25 cellular contexts compared by ENCODE assay signal in genomic region chr3:69983546-69984265, GRCh38. TPM values are rescaled to one million over a fixed set of nuclear protein-coding genes. Genes with fewer than 3 reads are reported as not detected.
A peak's percentile ranks its signal among the peaks of the same experiment; 100 is the strongest.
DNase-seq lines count a peak whose midpoint lies in the region; ATAC-seq, FAIRE-seq and TF ChIP-seq lines count a peak whose summit lies in the region.
"Had no signal": no experiment of that assay in that cellular context is flagged by ENCODE, and none has a peak within 500 bp of the region (broad histone marks: within the 10 kb centered on the region; RNA-seq: fewer than 3 reads in every experiment).

No MANE protein-coding gene starts in this region.

- H3K9ac ChIP-seq in BLaER1 (no peak overlapping the region), GM12878 (ENCODE audit: control insufficient read depth, insufficient read depth, low read length) (no peak overlapping the region)

- DNase-seq in T-helper 2 cell treated with Interferon-gamma antibody and Interleukin-4, amounts not matched to agents 5 μg/mL and 100 μg/mL, for 36 hours (ENCODE audit: low spot score) = peak; percentile 15
- DNase-seq in T-helper 2 cell = no peak
- DNase-seq in GM12878 (ENCODE audit: low read depth, low spot score) = no peak
- no peak for DNase-seq in H4 (ENCODE audit: low spot score)
- no peak for DNase-seq in posterior cingulate gyrus
- DNase-seq: 8988T, BE2C, NCI-H1092 treated with DMSO at 0.1 percent for 48 hours, NCI-H2081 treated with DMSO at 0.1 percent for 48 hours, NCI-H510A treated with DMSO at 0.1 percent for 48 hours, SHP77, transverse colon had no signal

- no peak for TF ChIP-seq POLR2A in GM12878 (IDR thresholded peaks at IDR 0.05; ENCODE audit: low read depth, low read length)

- H3K27me3 ChIP-seq in BLaER1 = no peaks in the 10 kb centered on the region
- no peaks in the 10 kb centered on the region for H3K27me3 ChIP-seq in GM12878 (replicated peaks in 1 of 2; ENCODE audit: control insufficient read depth in 2 of 2, insufficient read depth in 2 of 2, low read length in 1 of 2)
- H3K27me3 ChIP-seq: BE2C, transverse colon had no signal

- H3K4me2 ChIP-seq in BLaER1 (peak overlapping the region; percentile 2; the same call in 1 of the 2 replicates), GM12878 (ENCODE audit: control insufficient read depth, insufficient read depth) (no peak overlapping the region)

- ATAC-seq in HG03175 (IDR thresholded peaks at IDR 0.05; ENCODE audit: unreplicated experiment) = peak; percentile 88
- ATAC-seq in GM12878 = peak; percentile 88
- no peak for ATAC-seq in HG02840 (IDR thresholded peaks at IDR 0.05; ENCODE audit: low FRiP score, unreplicated experiment)
- ATAC-seq: GM23338 had no signal

- H4K20me1 ChIP-seq in BLaER1 (no peaks in the 10 kb centered on the region), GM12878 (ENCODE audit: control insufficient read depth, insufficient read depth) (no peaks in the 10 kb centered on the region)

- H3K27me3 Mint-ChIP-seq in T-helper 2 cell treated with Interferon-gamma antibody and Interleukin-4, amounts not matched to agents 5 μg/mL and 100 μg/mL, for 36 hours (ENCODE audit: low read depth) = no peaks in the 10 kb centered on the region
- H3K27me3 Mint-ChIP-seq: natural killer cell treated with Interleukin-12 subunit alpha and Interleukin-12 subunit beta and Interleukin-15 and Interleukin-18, amount 100 ng/mL, for 72 hours had no signal

- RAD21 ChIA-PET in GM12878 (lab: Charles Lee; ENCODE audit: unreplicated experiment) = no interaction called here

- H3K4me1 ChIP-seq in BLaER1 (peaks cover 21% of the 10 kb centered on the region), GM12878 (ENCODE audit: control insufficient read depth, insufficient read depth, low read length) (no peaks in the 10 kb centered on the region)
- H3K4me1 ChIP-seq: BE2C, transverse colon had no signal

- H2AFZ ChIP-seq in GM12878 (ENCODE audit: control insufficient read depth, low read depth, low read length) = no peak overlapping the region
- H2AFZ ChIP-seq: GM23338 had no signal

- peaks cover 2% of the 10 kb centered on the region for H3K4me1 Mint-ChIP-seq in T-helper 2 cell treated with Interferon-gamma antibody and Interleukin-4, amounts not matched to agents 5 μg/mL and 100 μg/mL, for 36 hours (ENCODE audit: low read depth)
- H3K4me1 Mint-ChIP-seq: memory B cell had no signal

- in situ Hi-C loops in GM12878 (cut with MboI) = no loop called here

- no peak for FAIRE-seq in GM12878 (lab: Jason Lieb, UNC)
- FAIRE-seq: astrocyte, GM12891, islet of Langerhans had no signal

- 22% methylated on average over 5 of the region's 5 CpGs for WGBS in GM12878 (ENCODE audit: insufficient coverage, insufficient replicate concordance, low lambda C conversion rate, missing lambda C conversion rate)

- no TSS peak for BruUV-seq in GM12878 (replicated peaks; lab: Mats Ljungman, UMichigan)

- H3K79me2 ChIP-seq in GM12878 (ENCODE audit: control insufficient read depth, insufficient read depth, low read length) = no peaks in the 10 kb centered on the region

- no peak overlapping the region for H3K27ac ChIP-seq in BLaER1
- H3K27ac ChIP-seq in GM12878 (ENCODE audit: control insufficient read depth, insufficient read depth) = no peak overlapping the region
- H3K27ac ChIP-seq: skin epidermis, transverse colon, VCaP had no signal

- SMC1A ChIA-PET in GM12878 (lab: Charles Lee; ENCODE audit: uncharacterized antibody, unreplicated experiment) = interaction anchor here (1.2 kb wide), 1 partner anchor 14 kb away, joined by 3 read pairs; no protein-coding TSS in a partner anchor

- H3K4me3 Mint-ChIP-seq in T-helper 2 cell treated with Interferon-gamma antibody and Interleukin-4, amounts not matched to agents 5 μg/mL and 100 μg/mL, for 36 hours = no peak overlapping the region
- H3K4me3 Mint-ChIP-seq: GM23338; memory B cell; natural killer cell treated with Interleukin-12 subunit alpha and Interleukin-12 subunit beta and Interleukin-15 and Interleukin-18, amount 100 ng/mL, for 72 hours had no signal

- no peaks in the 10 kb centered on the region for H3K36me3 Mint-ChIP-seq in T-helper 2 cell treated with Interferon-gamma antibody and Interleukin-4, amounts not matched to agents 5 μg/mL and 100 μg/mL, for 36 hours (ENCODE audit: low read depth)
- H3K36me3 Mint-ChIP-seq: memory B cell; natural killer cell treated with Interleukin-12 subunit alpha and Interleukin-12 subunit beta and Interleukin-15 and Interleukin-18, amount 100 ng/mL, for 72 hours had no signal

- TF ChIP-seq RAD21 in GM12878 (IDR thresholded peaks at IDR 0.05; ENCODE audit: insufficient read depth, low read depth, low read length) = no peak

- H3K36me3 ChIP-seq in BLaER1 = no peaks in the 10 kb centered on the region
- H3K36me3 ChIP-seq in GM12878 (ENCODE audit: control insufficient read depth in 2 of 2, insufficient read depth in 2 of 2, low read length in 1 of 2) = no peaks in the 10 kb centered on the region
- H3K36me3 ChIP-seq: BE2C, transverse colon had no signal

- intact Hi-C loops in GM12878 (cut with micrococcal nuclease; ENCODE audit: unreplicated experiment) = no loop called here
- intact Hi-C loops in posterior cingulate gyrus (cut with DNase I) = no loop called here

- TF ChIP-seq CTCF in GM12878 (IDR thresholded peaks at IDR 0.05 in 2 of 3, conservative IDR thresholded peaks at IDR 0.05 in 1 of 3; ENCODE audit: control insufficient read depth in 2 of 3, extremely low read depth in 1 of 3, insufficient read depth in 1 of 3, low read depth in 3 of 3, low read length in 3 of 3) = no peak

- TF ChIP-seq EP300 in GM12878 (IDR thresholded peaks at IDR 0.05; ENCODE audit: borderline replicate concordance in 1 of 2, control insufficient read depth in 1 of 2, low read depth in 2 of 2, low read length in 2 of 2) = no peak

- CTCF ChIA-PET in GM12878 (lab: Yijun Ruan, JAX) = no interaction called here

- H3K9me3 ChIP-seq in BLaER1 (peaks cover 14% of the 10 kb centered on the region), GM12878 (replicated peaks; ENCODE audit: control insufficient read depth, insufficient read depth, low read length) (no peaks in the 10 kb centered on the region)
- H3K9me3 ChIP-seq: BE2C, transverse colon had no signal

- H3K4me3 ChIP-seq in BLaER1 = no peak overlapping the region
- H3K4me3 ChIP-seq in GM12878 = no peak overlapping the region
- H3K4me3 ChIP-seq: GM23338, skin epidermis, transverse colon had no signal

- H3K27ac Mint-ChIP-seq in T-helper 2 cell treated with Interferon-gamma antibody and Interleukin-4, amounts not matched to agents 5 μg/mL and 100 μg/mL, for 36 hours = no peak overlapping the region
- H3K27ac Mint-ChIP-seq: GM23338; memory B cell; natural killer cell treated with Interleukin-12 subunit alpha and Interleukin-12 subunit beta and Interleukin-15 and Interleukin-18, amount 100 ng/mL, for 72 hours had no signal

- POLR2A ChIA-PET in GM12878 (lab: Charles Lee) = no interaction called here

- H3K9me3 Mint-ChIP-seq in T-helper 2 cell treated with Interferon-gamma antibody and Interleukin-4, amounts not matched to agents 5 μg/mL and 100 μg/mL, for 36 hours = peaks cover 10% of the 10 kb centered on the region
- H3K9me3 Mint-ChIP-seq: memory B cell had no signal

TF ChIP-seq in GM12878, 131 proteins besides CTCF, POLR2A, EP300 and RAD21:
- no peak for TF ChIP-seq JUND (IDR thresholded peaks at IDR 0.05; ENCODE audit: low read depth, low read length)
- no peak for TF ChIP-seq E2F8 (IDR thresholded peaks at IDR 0.05; ENCODE audit: low read depth, partially characterized antibody)
- 0 out of 2 replicates have a peak, but pooled peaks have one; percentile 15 for TF ChIP-seq DPF2 (IDR thresholded peaks at IDR 0.05)

RNA-seq across cellular contexts. Expression of gene SAMMSON, which starts 15.8 kb away (rescaled TPM):
- total RNA-seq in GM12878 (2013; cell fraction: nucleolus; rRNA removed) = not detected in 2 replicates
- not detected in 2 replicates for total RNA-seq in GM12878 (2014; rRNA removed)
- total RNA-seq in GM12878 (2014; rRNA removed; fragmentation: Illumina TruSeq; extraction: Trizol) = not detected in 2 replicates
- not detected in 2 replicates for total RNA-seq in GM12878 (2021)
- polyA plus RNA-seq in GM12878 (2011; ENCODE audit: low read depth) = not detected
- not detected in 2 replicates for polyA plus RNA-seq in GM12878 (2011; rRNA removed)
- polyA plus RNA-seq in GM12878 (2011; cell fraction: cytosol; rRNA removed) = not detected in 2 replicates
- not detected in 2 replicates for polyA plus RNA-seq in GM12878 (2011; cell fraction: nucleus; rRNA removed)
- not detected in 2 replicates for polyA plus RNA-seq in GM12878 (2012)
- not detected in 2 replicates for polyA plus RNA-seq in GM12878 (2014; fragmentation: Illumina TruSeq; extraction: Trizol)
- not detected for polyA plus RNA-seq in GM12878 (2014; fragmentation: Nextera tagmentation; extraction: Ambion mirVana)
- not detected in 2 replicates for polyA plus RNA-seq in GM12878 (2014; rRNA removed)
- not detected for polyA plus RNA-seq in GM12878 (2016; fragmentation: Nextera tagmentation; extraction: Ambion mirVana)
- not detected in 2 replicates for polyA minus RNA-seq in GM12878 (2011; rRNA and poly(A)+ RNA removed)
- not detected in 2 replicates for polyA minus RNA-seq in GM12878 (2011; cell fraction: cytosol; rRNA and poly(A)+ RNA removed)
- not detected in 2 replicates for polyA minus RNA-seq in GM12878 (2011; cell fraction: nucleus; rRNA and poly(A)+ RNA removed)
- total RNA-seq in H4 (2014; rRNA removed; shearing (Covaris generic)) = not detected in 2 replicates
- total RNA-seq: astrocyte; chondrocyte; G401; GM23338; natural killer cell treated with Interleukin-12 subunit alpha and Interleukin-12 subunit beta and Interleukin-15 and Interleukin-18, amount 100 ng/mL, for 72 hours; transverse colon had no signal
- polyA plus RNA-seq: GM23338 had no signal
